1 cellular context compared by ENCODE assay signal in the genomic region with DNA sequence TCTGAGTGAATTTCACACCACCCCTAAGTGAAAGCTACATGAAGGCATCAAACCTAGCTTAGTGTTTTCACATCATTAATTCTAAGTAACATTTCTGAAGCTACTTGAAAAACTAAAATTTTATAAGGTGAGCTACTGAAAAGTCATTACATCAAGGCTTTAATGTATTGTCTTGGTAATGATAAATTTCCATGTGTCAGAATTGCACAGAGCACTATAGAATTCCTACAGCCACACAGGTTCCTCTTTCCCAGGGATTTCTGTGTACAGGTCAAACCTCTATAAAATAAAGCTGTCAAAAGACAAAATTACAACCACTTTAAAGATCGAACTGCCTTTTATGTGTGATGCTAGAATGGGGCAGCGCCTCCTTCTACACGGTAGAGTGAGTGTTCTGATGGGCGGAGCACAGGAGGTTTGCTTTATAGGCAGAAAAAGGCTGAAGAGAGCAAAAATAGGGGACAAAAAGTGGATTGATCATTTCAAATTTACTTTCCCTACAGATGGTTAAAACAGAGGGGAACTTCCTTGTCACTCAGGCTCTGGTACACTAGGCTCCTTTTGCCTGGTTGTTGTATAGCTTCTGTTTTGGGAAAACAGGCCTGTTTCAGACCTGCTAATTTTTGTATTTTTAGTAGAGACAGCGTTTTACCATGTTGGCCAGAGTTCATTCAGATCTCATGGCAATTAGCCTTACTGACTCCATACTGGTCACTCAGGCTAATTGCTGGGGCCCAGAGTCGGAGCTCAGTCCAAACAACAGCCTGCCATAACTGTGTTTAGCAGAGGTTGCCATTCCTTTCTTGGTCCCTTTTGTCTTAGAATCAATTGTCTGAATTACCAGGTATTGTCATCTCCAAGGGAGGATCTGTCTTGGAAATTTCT.
TF ChIP-seq lines count a peak whose summit lies in the region.

No MANE protein-coding gene starts in this region.

TF ChIP-seq in H1, 55 proteins besides CTCF, POLR2A, EP300 and RAD21:
- TF ChIP-seq, protein P1, sequence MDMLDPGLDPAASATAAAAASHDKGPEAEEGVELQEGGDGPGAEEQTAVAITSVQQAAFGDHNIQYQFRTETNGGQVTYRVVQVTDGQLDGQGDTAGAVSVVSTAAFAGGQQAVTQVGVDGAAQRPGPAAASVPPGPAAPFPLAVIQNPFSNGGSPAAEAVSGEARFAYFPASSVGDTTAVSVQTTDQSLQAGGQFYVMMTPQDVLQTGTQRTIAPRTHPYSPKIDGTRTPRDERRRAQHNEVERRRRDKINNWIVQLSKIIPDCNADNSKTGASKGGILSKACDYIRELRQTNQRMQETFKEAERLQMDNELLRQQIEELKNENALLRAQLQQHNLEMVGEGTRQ (IDR thresholded peaks at IDR 0.05; ENCODE audit: low read length), result no peak
- TF ChIP-seq TAF1 (IDR thresholded peaks at IDR 0.05; ENCODE audit: low read depth, low read length) (no peak), GTF2F1 (IDR thresholded peaks at IDR 0.05; ENCODE audit: borderline replicate concordance, low read depth, low read length) (no peak), JUND (IDR thresholded peaks at IDR 0.05; ENCODE audit: low read length) (no peak), TEAD4 (IDR thresholded peaks at IDR 0.05; ENCODE audit: low read depth, low read length) (no peak), SP1 (IDR thresholded peaks at IDR 0.05; ENCODE audit: low read depth, low read length) (no peak), JUN (IDR thresholded peaks at IDR 0.05; ENCODE audit: low read depth, low read length) (no peak), POLR2AphosphoS5 (IDR thresholded peaks at IDR 0.05; ENCODE audit: low read depth, low read length) (no peak), BACH1 (IDR thresholded peaks at IDR 0.05; ENCODE audit: low read length) (no peak), EZH2 (IDR thresholded peaks at IDR 0.05; ENCODE audit: low read depth, low read length, severe bottlenecking) (no peak)
